ENCODE assay signal across 8 cellular contexts in genomic region chr1:153260980-153261792, GRCh38.
DNase-seq lines count a peak whose midpoint lies in the region; ATAC-seq, FAIRE-seq and TF ChIP-seq lines count a peak whose summit lies in the region.

No MANE protein-coding gene starts in this region.

- no peak for TF ChIP-seq POLR2A in NB4 (IDR thresholded peaks at IDR 0.05; ENCODE audit: extremely low read depth, insufficient read length)

- no peak for TF ChIP-seq CTCF in NB4 (IDR thresholded peaks at IDR 0.05; ENCODE audit: low read depth, low read length)

- no peak overlapping the region for H3K9ac ChIP-seq in iPS-15b (ENCODE audit: low read depth, low read length)

- ATAC-seq in activated naive CD8-positive, alpha-beta T cell treated with anti-CD3 and anti-CD28 coated beads, Interleukin-2, amount 50 U/mL, for 24 hours, result no peak
- no peak for ATAC-seq in HG03280 (IDR thresholded peaks at IDR 0.05; ENCODE audit: unreplicated experiment)

- H3K27me3 Mint-ChIP-seq in activated naive CD8-positive, alpha-beta T cell treated with anti-CD3 and anti-CD28 coated beads, Interleukin-2, amount 50 U/mL, for 24 hours, result peaks cover 63% of the 10 kb centered on the region

- no peaks in the 10 kb centered on the region for H3K9me3 Mint-ChIP-seq in activated naive CD8-positive, alpha-beta T cell treated with anti-CD3 and anti-CD28 coated beads, Interleukin-2, amount 50 U/mL, for 24 hours

- no peaks in the 10 kb centered on the region for H3K36me3 Mint-ChIP-seq in activated naive CD8-positive, alpha-beta T cell treated with anti-CD3 and anti-CD28 coated beads, Interleukin-2, amount 50 U/mL, for 24 hours (ENCODE audit: low read depth)

- H3K4me1 ChIP-seq in iPS-15b (ENCODE audit: control insufficient read depth, insufficient read depth, low read length), result peaks cover 2% of the 10 kb centered on the region

- H3K9me3 ChIP-seq in iPS-15b (ENCODE audit: control insufficient read depth, insufficient read depth, low read length), result no peaks in the 10 kb centered on the region

- H3K4me3 ChIP-seq in NB4 (ENCODE audit: low read depth, low read length) (no peak overlapping the region), iPS-15b (ENCODE audit: low read depth, low read length) (peak overlapping the region; percentile 35)

- peaks cover 29% of the 10 kb centered on the region for H3K4me1 Mint-ChIP-seq in activated naive CD8-positive, alpha-beta T cell treated with anti-CD3 and anti-CD28 coated beads, Interleukin-2, amount 50 U/mL, for 24 hours

- no peak for FAIRE-seq in GM19239 (lab: Jason Lieb, UNC)

- peak overlapping the region; percentile 53 for H3K4me3 Mint-ChIP-seq in activated naive CD8-positive, alpha-beta T cell treated with anti-CD3 and anti-CD28 coated beads, Interleukin-2, amount 50 U/mL, for 24 hours

- no peaks in the 10 kb centered on the region for H3K36me3 ChIP-seq in iPS-15b (ENCODE audit: control insufficient read depth, insufficient read depth, low read length)

- DNase-seq in CD1c-positive myeloid dendritic cell (ENCODE audit: extremely low spot score), result peak; percentile 45
- peak; percentile 15 for DNase-seq in NB4 (ENCODE audit: low read depth)
- DNase-seq in activated naive CD8-positive, alpha-beta T cell treated with anti-CD3 and anti-CD28 coated beads, Interleukin-2, amount 50 U/mL, for 24 hours, result peak; percentile 20
- peak; percentile 21 to 37 for DNase-seq in stimulated activated CD4-positive, alpha-beta T cell treated with anti-CD3 and anti-CD28 coated beads, Interleukin-4, amount 100 ng/mL, for 4 hours
- DNase-seq in KG1 (lab: John Stamatoyannopoulos, UW), result no peak
- no peak for DNase-seq in GM19239 (ENCODE audit: insufficient read length, low spot score)

- H3K27ac Mint-ChIP-seq in activated naive CD8-positive, alpha-beta T cell treated with anti-CD3 and anti-CD28 coated beads, Interleukin-2, amount 50 U/mL, for 24 hours, result no peak overlapping the region

- peaks cover 67% of the 10 kb centered on the region for H3K27me3 ChIP-seq in iPS-15b (ENCODE audit: control insufficient read depth, insufficient read depth, low read length)

Comparison
In these comparisons a context has a peak if more than half of its experiments do, and no peak if none do; other contexts are left out.
1. DNase-seq: peak in CD1c-positive myeloid dendritic cell (single experiment), NB4 (single experiment), activated naive CD8-positive, alpha-beta T cell treated with anti-CD3 and anti-CD28 coated beads, Interleukin-2, amount 50 U/mL, for 24 hours (single experiment) and stimulated activated CD4-positive, alpha-beta T cell treated with anti-CD3 and anti-CD28 coated beads, Interleukin-4, amount 100 ng/mL, for 4 hours (2 of 2); none in KG1 (single experiment) and GM19239 (single experiment).